8 cellular contexts compared by ENCODE assay signal in genomic region chr3:38453075-38453913, GRCh38. TPM values are rescaled to one million over a fixed set of nuclear protein-coding genes. Genes with fewer than 3 reads are reported as not detected.
A peak's percentile ranks its signal among the peaks of the same experiment; 100 is the strongest.
DNase-seq lines count a peak whose midpoint lies in the region; ATAC-seq and TF ChIP-seq lines count a peak whose summit lies in the region.

ACVR2B (plus strand) TSS chr3:38453890; CDS start chr3:38454323, 433 bp downstream.

- no peak within 1 kb of the TSS for H3K27ac Mint-ChIP-seq in activated B cell treated with CpG ODN at 0.5 μM for 24 hours

- peaks cover 2% of the 10 kb centered on the region for H3K36me3 Mint-ChIP-seq in activated B cell treated with CpG ODN at 0.5 μM for 24 hours (ENCODE audit: low read depth)

- TF ChIP-seq CTCF in GM12875 (IDR thresholded peaks at IDR 0.05; ENCODE audit: borderline replicate concordance, insufficient read depth, low read depth, low read length) (no peak), activated B cell treated with CpG ODN at 0.5 μM for 24 hours (IDR thresholded peaks at IDR 0.05) (no peak)

- intact Hi-C loops in activated B cell treated with CpG ODN at 0.5 μM for 24 hours (cut with micrococcal nuclease) = loop anchor here (5.0 kb wide), 1 partner anchor 44 kb away; the partner anchor contains the start of gene EXOG

- H3K9me3 Mint-ChIP-seq in activated B cell treated with CpG ODN at 0.5 μM for 24 hours = no peaks in the 10 kb centered on the region

- peaks cover 29% of the 10 kb centered on the region for H3K27me3 Mint-ChIP-seq in activated B cell treated with CpG ODN at 0.5 μM for 24 hours

- CTCF ChIA-PET in activated B cell treated with CpG ODN at 0.5 μM for 24 hours (lab: Charles Lee) = no interaction called here

- peaks cover 14% of the 10 kb centered on the region for H3K4me1 Mint-ChIP-seq in activated B cell treated with CpG ODN at 0.5 μM for 24 hours

- H3K4me3 Mint-ChIP-seq in activated B cell treated with CpG ODN at 0.5 μM for 24 hours = peak within 1 kb of the TSS; percentile 92

- POLR2A ChIA-PET in activated B cell treated with CpG ODN at 0.5 μM for 24 hours (lab: Charles Lee) = interaction anchor here (0.5 to 0.9 kb wide), 2 partner anchors 316 to 430 kb away, joined by 3 to 5 read pairs; partner anchors contain the start of gene ACAA1

- peak; percentile 63 for DNase-seq in NCI-H2196 (lab: John Stamatoyannopoulos, UW; ENCODE audit: unreplicated experiment)
- peak; percentile 36 for DNase-seq in activated B cell treated with CpG ODN at 0.5 μM for 24 hours
- DNase-seq in central memory CD4-positive, alpha-beta T cell = peak; percentile 46
- peak; percentile 77 for DNase-seq in inferior parietal cortex (ENCODE audit: extremely low spot score)
- peak; percentile 35 for DNase-seq in smooth muscle cell of the brain vasculature (ENCODE audit: low read depth, low spot score)

- ATAC-seq in HG03025 (IDR thresholded peaks at IDR 0.05; ENCODE audit: low FRiP score, unreplicated experiment) (peak; percentile 65), activated B cell treated with CpG ODN at 0.5 μM for 24 hours (ENCODE audit: low read depth) (peak; percentile 73), GM18870 (IDR thresholded peaks at IDR 0.05; ENCODE audit: unreplicated experiment) (no peak)

- peak within 1 kb of the TSS; percentile 80 for H3K4me3 ChIP-seq in GM12875 (ENCODE audit: low read depth, low read length)

RNA-seq across cellular contexts. Expression of gene ACVR2B, which starts in this region (rescaled TPM):
- 1.4 TPM in 2 replicates for total RNA-seq in activated B cell treated with CpG ODN at 0.5 μM for 24 hours
